ENCODE assay signal across 1 cellular context in the genomic region with DNA sequence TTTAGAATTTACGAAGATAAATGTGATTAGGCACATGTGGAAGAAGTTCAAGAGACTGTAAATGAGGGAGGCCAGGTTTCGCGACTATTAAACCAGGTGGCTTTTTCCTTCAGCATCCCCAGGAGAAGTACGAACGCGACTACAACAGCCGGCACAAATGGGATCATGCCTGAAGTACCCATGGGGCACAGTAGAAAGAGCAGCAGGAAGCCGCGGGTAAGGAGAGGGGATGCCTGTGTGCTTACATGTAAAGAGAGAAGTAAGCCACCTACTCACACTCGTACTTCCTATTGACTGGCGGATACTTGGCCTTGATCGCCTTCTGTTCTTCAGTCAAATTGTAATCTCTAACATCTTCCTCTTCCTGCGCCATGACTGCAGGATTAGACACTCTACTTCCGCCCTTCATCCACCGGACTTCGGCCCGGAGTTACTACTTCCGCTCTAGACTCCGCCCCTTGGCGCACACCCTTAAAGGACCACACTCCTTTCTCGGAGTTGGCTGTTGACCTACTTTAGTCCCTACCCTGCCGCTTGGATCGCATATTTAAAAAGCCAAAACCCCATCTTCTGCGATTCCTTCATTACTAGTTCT.
TF ChIP-seq lines count a peak whose summit lies in the region.

Gene ZBTB8OS, minus strand, starts transcription at position 394 of the 595 bp plus-strand sequence. Its CDS starts 21 bp downstream, at position 373.

TF ChIP-seq in HepG2, 621 proteins besides CTCF, POLR2A, EP300 and RAD21 (continued from another document and continues in another):
- no peak; the same call in 1 of the 2 replicates for TF ChIP-seq ZNF142 (CRISPR knock-in tag; IDR thresholded peaks at IDR 0.05)
- TF ChIP-seq, protein P1, sequence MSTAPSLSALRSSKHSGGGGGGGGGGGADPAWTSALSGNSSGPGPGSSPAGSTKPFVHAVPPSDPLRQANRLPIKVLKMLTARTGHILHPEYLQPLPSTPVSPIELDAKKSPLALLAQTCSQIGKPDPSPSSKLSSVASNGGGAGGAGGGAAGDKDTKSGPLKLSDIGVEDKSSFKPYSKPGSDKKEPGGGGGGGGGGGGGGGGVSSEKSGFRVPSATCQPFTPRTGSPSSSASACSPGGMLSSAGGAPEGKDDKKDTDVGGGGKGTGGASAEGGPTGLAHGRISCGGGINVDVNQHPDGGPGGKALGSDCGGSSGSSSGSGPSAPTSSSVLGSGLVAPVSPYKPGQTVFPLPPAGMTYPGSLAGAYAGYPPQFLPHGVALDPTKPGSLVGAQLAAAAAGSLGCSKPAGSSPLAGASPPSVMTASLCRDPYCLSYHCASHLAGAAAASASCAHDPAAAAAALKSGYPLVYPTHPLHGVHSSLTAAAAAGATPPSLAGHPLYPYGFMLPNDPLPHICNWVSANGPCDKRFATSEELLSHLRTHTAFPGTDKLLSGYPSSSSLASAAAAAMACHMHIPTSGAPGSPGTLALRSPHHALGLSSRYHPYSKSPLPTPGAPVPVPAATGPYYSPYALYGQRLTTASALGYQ (CRISPR knock-in tag; IDR thresholded peaks at IDR 0.05) = no peak
- peak; percentile 66 for TF ChIP-seq PHF8 (CRISPR knock-in tag; IDR thresholded peaks at IDR 0.05)
- TF ChIP-seq ZNF615 (CRISPR knock-in tag; IDR thresholded peaks at IDR 0.05; ENCODE audit: borderline replicate concordance) = 0 out of 2 replicates have a peak, but pooled peaks have one; percentile 66
- no peak for TF ChIP-seq ZBTB4 (CRISPR knock-in tag; IDR thresholded peaks at IDR 0.05; ENCODE audit: borderline replicate concordance)
- no peak for TF ChIP-seq ZNF512 (CRISPR knock-in tag; IDR thresholded peaks at IDR 0.05)
- TF ChIP-seq E2F5 (CRISPR knock-in tag; conservative IDR thresholded peaks at IDR 0.05) = no peak
- TF ChIP-seq SAP130 (CRISPR knock-in tag; IDR thresholded peaks at IDR 0.05; ENCODE audit: low read depth) = peak; percentile 93
- TF ChIP-seq, protein P2, sequence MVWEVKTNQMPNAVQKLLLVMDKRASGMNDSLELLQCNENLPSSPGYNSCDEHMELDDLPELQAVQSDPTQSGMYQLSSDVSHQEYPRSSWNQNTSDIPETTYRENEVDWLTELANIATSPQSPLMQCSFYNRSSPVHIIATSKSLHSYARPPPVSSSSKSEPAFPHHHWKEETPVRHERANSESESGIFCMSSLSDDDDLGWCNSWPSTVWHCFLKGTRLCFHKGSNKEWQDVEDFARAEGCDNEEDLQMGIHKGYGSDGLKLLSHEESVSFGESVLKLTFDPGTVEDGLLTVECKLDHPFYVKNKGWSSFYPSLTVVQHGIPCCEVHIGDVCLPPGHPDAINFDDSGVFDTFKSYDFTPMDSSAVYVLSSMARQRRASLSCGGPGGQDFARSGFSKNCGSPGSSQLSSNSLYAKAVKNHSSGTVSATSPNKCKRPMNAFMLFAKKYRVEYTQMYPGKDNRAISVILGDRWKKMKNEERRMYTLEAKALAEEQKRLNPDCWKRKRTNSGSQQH (CRISPR knock-in tag; IDR thresholded peaks at IDR 0.05; ENCODE audit: low read depth) = peak; percentile 31; the same call in 1 of the 2 replicates
- no peak for TF ChIP-seq NR3C1 (CRISPR knock-in tag; IDR thresholded peaks at IDR 0.05)
- no peak for TF ChIP-seq ZNF782 (CRISPR knock-in tag; IDR thresholded peaks at IDR 0.05; ENCODE audit: borderline replicate concordance)
- peak; percentile 27; the same call in 1 of the 2 replicates for TF ChIP-seq HOXA5 (CRISPR knock-in tag; IDR thresholded peaks at IDR 0.05)
- TF ChIP-seq ELF3 (CRISPR knock-in tag; IDR thresholded peaks at IDR 0.05) = peak; percentile 76; the same call in 1 of the 2 replicates
- TF ChIP-seq ZKSCAN8 (CRISPR knock-in tag; IDR thresholded peaks at IDR 0.05; ENCODE audit: borderline replicate concordance) = no peak; the same call in 1 of the 2 replicates
- no peak; the same call in 1 of the 2 replicates for TF ChIP-seq ZNF441 (CRISPR knock-in tag; IDR thresholded peaks at IDR 0.05; ENCODE audit: borderline replicate concordance)
- TF ChIP-seq, protein P3, sequence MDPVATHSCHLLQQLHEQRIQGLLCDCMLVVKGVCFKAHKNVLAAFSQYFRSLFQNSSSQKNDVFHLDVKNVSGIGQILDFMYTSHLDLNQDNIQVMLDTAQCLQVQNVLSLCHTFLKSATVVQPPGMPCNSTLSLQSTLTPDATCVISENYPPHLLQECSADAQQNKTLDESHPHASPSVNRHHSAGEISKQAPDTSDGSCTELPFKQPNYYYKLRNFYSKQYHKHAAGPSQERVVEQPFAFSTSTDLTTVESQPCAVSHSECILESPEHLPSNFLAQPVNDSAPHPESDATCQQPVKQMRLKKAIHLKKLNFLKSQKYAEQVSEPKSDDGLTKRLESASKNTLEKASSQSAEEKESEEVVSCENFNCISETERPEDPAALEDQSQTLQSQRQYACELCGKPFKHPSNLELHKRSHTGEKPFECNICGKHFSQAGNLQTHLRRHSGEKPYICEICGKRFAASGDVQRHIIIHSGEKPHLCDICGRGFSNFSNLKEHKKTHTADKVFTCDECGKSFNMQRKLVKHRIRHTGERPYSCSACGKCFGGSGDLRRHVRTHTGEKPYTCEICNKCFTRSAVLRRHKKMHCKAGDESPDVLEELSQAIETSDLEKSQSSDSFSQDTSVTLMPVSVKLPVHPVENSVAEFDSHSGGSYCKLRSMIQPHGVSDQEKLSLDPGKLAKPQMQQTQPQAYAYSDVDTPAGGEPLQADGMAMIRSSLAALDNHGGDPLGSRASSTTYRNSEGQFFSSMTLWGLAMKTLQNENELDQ (CRISPR knock-in tag; IDR thresholded peaks at IDR 0.05; ENCODE audit: borderline replicate concordance) = peak; percentile 79; the same call in 1 of the 2 replicates
- TF ChIP-seq ZNF362 (CRISPR knock-in tag; IDR thresholded peaks at IDR 0.05; ENCODE audit: borderline replicate concordance) = no peak
- no peak for TF ChIP-seq ETV6 (CRISPR knock-in tag; conservative IDR thresholded peaks at IDR 0.05)
- no peak for TF ChIP-seq ZNF768 (CRISPR knock-in tag; IDR thresholded peaks at IDR 0.05)
- no peak for TF ChIP-seq ZNF414 (CRISPR knock-in tag; IDR thresholded peaks at IDR 0.05)
- TF ChIP-seq, protein P4, sequence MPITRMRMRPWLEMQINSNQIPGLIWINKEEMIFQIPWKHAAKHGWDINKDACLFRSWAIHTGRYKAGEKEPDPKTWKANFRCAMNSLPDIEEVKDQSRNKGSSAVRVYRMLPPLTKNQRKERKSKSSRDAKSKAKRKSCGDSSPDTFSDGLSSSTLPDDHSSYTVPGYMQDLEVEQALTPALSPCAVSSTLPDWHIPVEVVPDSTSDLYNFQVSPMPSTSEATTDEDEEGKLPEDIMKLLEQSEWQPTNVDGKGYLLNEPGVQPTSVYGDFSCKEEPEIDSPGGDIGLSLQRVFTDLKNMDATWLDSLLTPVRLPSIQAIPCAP (CRISPR knock-in tag; IDR thresholded peaks at IDR 0.05; ENCODE audit: low read depth) = no peak
- no peak for TF ChIP-seq MZF1 (CRISPR knock-in tag; IDR thresholded peaks at IDR 0.05; ENCODE audit: borderline replicate concordance)
- no peak for TF ChIP-seq NCOA5 (CRISPR knock-in tag; IDR thresholded peaks at IDR 0.05)
- TF ChIP-seq, protein P5, sequence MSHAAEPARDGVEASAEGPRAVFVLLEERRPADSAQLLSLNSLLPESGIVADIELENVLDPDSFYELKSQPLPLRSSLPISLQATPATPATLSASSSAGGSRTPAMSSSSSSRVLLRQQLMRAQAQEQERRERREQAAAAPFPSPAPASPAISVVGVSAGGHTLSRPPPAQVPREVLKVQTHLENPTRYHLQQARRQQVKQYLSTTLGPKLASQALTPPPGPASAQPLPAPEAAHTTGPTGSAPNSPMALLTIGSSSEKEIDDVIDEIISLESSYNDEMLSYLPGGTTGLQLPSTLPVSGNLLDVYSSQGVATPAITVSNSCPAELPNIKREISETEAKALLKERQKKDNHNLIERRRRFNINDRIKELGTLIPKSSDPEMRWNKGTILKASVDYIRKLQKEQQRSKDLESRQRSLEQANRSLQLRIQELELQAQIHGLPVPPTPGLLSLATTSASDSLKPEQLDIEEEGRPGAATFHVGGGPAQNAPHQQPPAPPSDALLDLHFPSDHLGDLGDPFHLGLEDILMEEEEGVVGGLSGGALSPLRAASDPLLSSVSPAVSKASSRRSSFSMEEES (CRISPR knock-in tag; IDR thresholded peaks at IDR 0.05) = no peak
